ENCODE assay signal across 7 cellular contexts in genomic region chr10:130240409-130240808, GRCh38.
"Had no signal": no experiment of that assay in that cellular context is flagged by ENCODE, and none has a peak within 500 bp of the region (broad histone marks: within the 10 kb centered on the region; RNA-seq: fewer than 3 reads in every experiment).

No MANE protein-coding gene starts in this region.

- ATAC-seq: GM12878 had no signal

- DNase-seq: GDM1, GF-D8 had no signal

- FAIRE-seq: GM12878, GM12891, GM12892, GM18507, GM19239 had no signal

- H3K4me3 ChIP-seq: GM12878 had no signal
